ENCODE assay signal across 8 cellular contexts in the genomic region with DNA sequence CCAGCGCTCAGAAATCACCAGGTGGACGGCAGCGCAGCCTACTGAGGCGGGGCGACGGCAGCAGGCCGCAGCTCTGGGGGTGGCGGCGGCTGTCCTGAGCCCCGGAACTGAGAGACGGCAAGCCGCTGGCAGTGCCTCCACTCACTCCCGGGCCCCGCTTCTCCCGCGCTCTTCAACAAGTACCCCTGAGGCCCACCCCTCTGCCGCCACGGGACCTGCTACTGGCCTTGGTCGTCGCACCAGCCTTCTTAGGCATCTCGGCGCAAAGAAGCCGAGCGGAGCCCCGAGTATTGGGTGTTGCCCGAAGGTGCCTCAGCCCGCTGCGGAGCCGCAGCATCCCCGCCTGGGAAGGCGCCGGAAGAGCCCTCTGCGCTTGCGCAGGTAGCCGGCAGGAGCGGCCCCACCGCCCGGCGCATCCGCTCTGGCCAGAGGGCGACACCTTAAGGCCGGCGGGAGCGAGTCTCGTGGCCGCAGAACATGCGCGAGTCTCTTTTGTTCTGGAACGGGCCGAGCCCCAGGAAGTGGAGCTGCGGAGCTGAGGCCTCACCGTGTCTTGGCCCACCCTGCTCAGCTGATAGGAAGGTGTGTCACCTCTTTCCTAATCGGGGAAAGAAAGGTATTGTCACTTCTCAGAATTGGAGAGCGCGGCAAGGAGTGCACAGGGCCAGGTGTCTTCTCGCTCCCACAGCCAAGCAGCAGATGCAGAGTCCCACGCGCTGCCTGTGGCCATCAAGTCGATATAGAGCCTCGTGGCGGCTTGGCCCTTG. TPM values are rescaled to one million over a fixed set of nuclear protein-coding genes. Genes with fewer than 3 reads are reported as not detected.
DNase-seq lines count a peak whose midpoint lies in the region; ATAC-seq and TF ChIP-seq lines count a peak whose summit lies in the region.

A gene (minus strand): TSS at position 369 of the 767 bp plus-strand sequence. CDS start 32 bp downstream, at position 337.

- peaks cover 39% of the 10 kb centered on the region for H3K4me1 Mint-ChIP-seq in T-helper 17 cell

- H3K4me3 ChIP-seq in psoas muscle: peak within 1 kb of the TSS; percentile 100
- H3K4me3 ChIP-seq in urinary bladder (ENCODE audit: low read depth, low read length): peak within 1 kb of the TSS; percentile 80

- no peaks in the 10 kb centered on the region for H3K27me3 Mint-ChIP-seq in T-helper 17 cell

- H3K4me1 ChIP-seq in psoas muscle: peaks cover 23% of the 10 kb centered on the region
- no peaks in the 10 kb centered on the region for H3K4me1 ChIP-seq in urinary bladder (ENCODE audit: insufficient read depth)

- ATAC-seq in GM18499 (IDR thresholded peaks at IDR 0.05; ENCODE audit: insufficient read depth, unreplicated experiment): peak; percentile 76
- peak; percentile 80 for ATAC-seq in HG02884 (IDR thresholded peaks at IDR 0.05; ENCODE audit: unreplicated experiment)
- peak; percentile 86 for ATAC-seq in T-helper 17 cell
- peak; percentile 99 for ATAC-seq in left ventricle myocardium superior
- peak; percentile 96 to 98 (median 96) for ATAC-seq in psoas muscle

- DNase-seq in NCI-H146 (lab: John Stamatoyannopoulos, UW) (peak; percentile 90), T-helper 17 cell (peak; percentile 71 to 81 (median 77)), amygdala (lab: John Stamatoyannopoulos, UW) (peak; percentile 41 to 93 (median 79)), left ventricle myocardium superior (peak; percentile 95), psoas muscle (peak; percentile 93 to 96)

- peak; percentile 65 for TF ChIP-seq CTCF in psoas muscle (IDR thresholded peaks at IDR 0.05)

- H3K36me3 Mint-ChIP-seq in T-helper 17 cell (ENCODE audit: low read depth): peaks cover 8% of the 10 kb centered on the region

- H3K27ac ChIP-seq in psoas muscle (peak within 1 kb of the TSS; percentile 92), urinary bladder (ENCODE audit: low read depth) (peak within 1 kb of the TSS; percentile 71)

- H3K27ac Mint-ChIP-seq in T-helper 17 cell: peak within 1 kb of the TSS; percentile 87

- H3K27me3 ChIP-seq in psoas muscle (ENCODE audit: insufficient read depth in 3 of 3, low read length in 2 of 3): no peaks in the 10 kb centered on the region

- peak within 1 kb of the TSS; percentile 99 for H3K4me3 Mint-ChIP-seq in T-helper 17 cell

- H3K36me3 ChIP-seq in psoas muscle (ENCODE audit: insufficient read depth in 1 of 2, low read depth in 1 of 2) (peaks cover 8 to 47% of the 10 kb centered on the region in 2 donors), urinary bladder (ENCODE audit: insufficient read depth) (peaks cover under 1% of the 10 kb centered on the region)

- 1% methylated on average over 50 to 61 of the region's 61 CpGs for WGBS in psoas muscle, 3 donors
- under 1% methylated on average over 61 of the region's 61 CpGs for WGBS in urinary bladder

- intact Hi-C loops in left ventricle myocardium superior (cut with micrococcal nuclease) (no loop called here), psoas muscle (cut with DNase I) (loop anchor here (1.0 to 5.0 kb wide), 5 partner anchors 25 to 196 kb away; a partner anchor contains a TSS)

- H3K9me3 ChIP-seq in T-helper 17 cell (ENCODE audit: control insufficient read depth, low read length, poor library complexity, severe bottlenecking) (no peaks in the 10 kb centered on the region), psoas muscle (no peaks in the 10 kb centered on the region)

RNA-seq across cellular contexts. Expression of the gene that starts here (rescaled TPM):
- 10 to 100 TPM; 12.9 to 13.9 TPM for total RNA-seq in T-helper 17 cell
- 8.8 TPM for total RNA-seq in left ventricle myocardium superior
- total RNA-seq in psoas muscle: 10 to 100 TPM in 3 of 4 donors, 1 to 10 TPM in 1; 6.3 to 11.4 (median 11.2) TPM
- polyA plus RNA-seq in psoas muscle: 10 to 100 TPM; 11.3 to 16.2 (median 12.2) TPM
- total RNA-seq in urinary bladder: 15.7 TPM
- 17.2 TPM for polyA plus RNA-seq in urinary bladder

Comparison
In these comparisons a context has a peak if more than half of its experiments do, and no peak if none do; other contexts are left out.
1. Peak in every context shown above with its lines: DNase-seq, ATAC-seq, H3K4me3 ChIP-seq and H3K27ac ChIP-seq.